ENCODE assay signal across 31 cellular contexts in the genomic region with DNA sequence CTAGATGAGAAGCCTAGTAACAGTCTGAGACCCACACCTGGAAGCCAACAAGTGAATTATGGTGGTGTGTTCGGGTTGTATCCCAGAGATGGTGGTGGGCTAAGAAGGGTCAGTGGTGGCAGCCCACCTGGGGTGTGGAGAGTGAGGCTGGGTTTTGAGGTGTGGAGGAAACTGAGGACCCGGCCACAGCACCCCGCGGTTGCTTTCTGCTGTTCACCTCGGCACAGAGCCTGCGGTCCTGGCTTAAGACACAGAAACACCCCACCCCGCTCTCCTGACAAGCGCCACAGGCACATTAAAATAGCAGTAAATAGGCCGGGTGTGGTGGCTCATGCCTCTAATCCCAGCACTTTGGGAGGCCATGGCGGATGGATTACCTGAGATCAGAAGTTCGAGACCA.
DNase-seq lines count a peak whose midpoint lies in the region; ATAC-seq and TF ChIP-seq lines count a peak whose summit lies in the region.
"Had no signal": no experiment of that assay in that cellular context is flagged by ENCODE, and none has a peak within 500 bp of the region (broad histone marks: within the 10 kb centered on the region; RNA-seq: fewer than 3 reads in every experiment).

No MANE protein-coding gene starts in this region.

- H3K9me3 ChIP-seq in esophagus muscularis mucosa (peaks cover 0 to 6% (median 0%) of the 10 kb centered on the region in 4 donors), upper lobe of right lung (no peaks in the 10 kb centered on the region), body of pancreas (no peaks in the 10 kb centered on the region)
- H3K9me3 ChIP-seq: A549, BE2C, Caco-2 had no signal

- no peak for TF ChIP-seq EP300 in esophagus muscularis mucosa (IDR thresholded peaks at IDR 0.05)

- no peaks in the 10 kb centered on the region for H3K36me3 ChIP-seq in esophagus muscularis mucosa
- H3K36me3 ChIP-seq in upper lobe of right lung, result no peaks in the 10 kb centered on the region
- no peaks in the 10 kb centered on the region for H3K36me3 ChIP-seq in body of pancreas (replicated peaks in 1 of 2; ENCODE audit: insufficient read depth in 1 of 2, low read depth in 2 of 2)
- H3K36me3 ChIP-seq: BE2C; BLaER1; BLaER1 treated with 17β-estradiol and CSF1 and Interleukin-3, amounts not matched to agents 10 nM and 100 nM had no signal

- ATAC-seq in upper lobe of right lung, result no peak
- no peak for ATAC-seq in body of pancreas
- ATAC-seq: A549; CD8-positive, alpha-beta T cell had no signal

- no peaks in the 10 kb centered on the region for H3K4me1 ChIP-seq in esophagus muscularis mucosa
- no peaks in the 10 kb centered on the region for H3K4me1 ChIP-seq in upper lobe of right lung
- H3K4me1 ChIP-seq in body of pancreas, result no peaks in the 10 kb centered on the region
- H3K4me1 ChIP-seq: A549; BE2C; BLaER1; BLaER1 treated with 17β-estradiol and CSF1 and Interleukin-3, amounts not matched to agents 10 nM and 100 nM; Caco-2 had no signal

- TF ChIP-seq POLR2A in esophagus muscularis mucosa (IDR thresholded peaks at IDR 0.05; ENCODE audit: low read depth), result no peak
- no peak for TF ChIP-seq POLR2A in body of pancreas (IDR thresholded peaks at IDR 0.05)

- intact Hi-C loops in esophagus muscularis mucosa (cut with DNase I), result no loop called here
- intact Hi-C loops in upper lobe of right lung (cut with DNase I), result no loop called here
- intact Hi-C loops in body of pancreas (cut with DNase I), result no loop called here

- CTCF ChIA-PET in GM10248 (lab: Yijun Ruan, JAX), result no interaction called here

- no peak overlapping the region for H3K27ac ChIP-seq in esophagus muscularis mucosa (replicated peaks in 1 of 4)
- no peak overlapping the region for H3K27ac ChIP-seq in upper lobe of right lung
- H3K27ac ChIP-seq in body of pancreas, result no peak overlapping the region
- H3K27ac ChIP-seq: 22Rv1; A549; BLaER1; BLaER1 treated with 17β-estradiol and CSF1 and Interleukin-3, amounts not matched to agents 10 nM and 100 nM; C4-2B had no signal

- WGBS in esophagus muscularis mucosa, result 84% methylated on average over 11 of the region's 11 CpGs
- WGBS in body of pancreas, 2 donors, result 74 to 87% methylated on average over 11 of the region's 11 CpGs

- no peaks in the 10 kb centered on the region for H3K27me3 ChIP-seq in esophagus muscularis mucosa
- peaks cover 2% of the 10 kb centered on the region for H3K27me3 ChIP-seq in upper lobe of right lung
- no peaks in the 10 kb centered on the region for H3K27me3 ChIP-seq in body of pancreas
- H3K27me3 ChIP-seq: BE2C; BLaER1; BLaER1 treated with 17β-estradiol and CSF1 and Interleukin-3, amounts not matched to agents 10 nM and 100 nM had no signal

- POLR2A ChIA-PET in GM10248 (lab: Yijun Ruan, JAX), result no interaction called here

- TF ChIP-seq CTCF in GM10248 (IDR thresholded peaks at IDR 0.05; ENCODE audit: control extremely low read depth, extremely low read depth, low read depth, missing control alignments), result no peak
- TF ChIP-seq CTCF in esophagus muscularis mucosa (IDR thresholded peaks at IDR 0.05), result no peak
- no peak for TF ChIP-seq CTCF in upper lobe of right lung (IDR thresholded peaks at IDR 0.05)
- no peak for TF ChIP-seq CTCF in body of pancreas (IDR thresholded peaks at IDR 0.05)

- DNase-seq in GM10248 (ENCODE audit: extremely low spot score), result peak; percentile 2
- peak; percentile 82 for DNase-seq in esophagus muscularis mucosa (ENCODE audit: extremely low spot score)
- peak; percentile 51 for DNase-seq in upper lobe of right lung
- DNase-seq in NCI-H1694 treated with DMSO at 0.1 percent for 48 hours (lab: John Stamatoyannopoulos, UW), result no peak
- DNase-seq in body of pancreas, result no peak
- DNase-seq in NCI-H446 treated with DMSO at 0.1 percent for 48 hours (lab: John Stamatoyannopoulos, UW), result no peak
- DNase-seq: 8988T; ACHN; AML-193; BE2C; C1 segment of cervical spinal cord; Caco-2; Calu3; CD4-positive, alpha-beta memory T cell; CD4-positive, alpha-beta T cell; CD4-positive, CD25-positive, alpha-beta regulatory T cell; CD8-positive, alpha-beta memory T cell; CD8-positive, alpha-beta T cell; COR-L47; DMS 273 treated with DMSO at 0.1 percent for 48 hours; DMS153; DMS53; DMS79; DMS79 treated with DMSO at 0.1 percent for 48 hours; DND-41; EL had no signal

- no peak overlapping the region for H3K4me3 ChIP-seq in esophagus muscularis mucosa
- no peak overlapping the region for H3K4me3 ChIP-seq in upper lobe of right lung
- no peak overlapping the region for H3K4me3 ChIP-seq in body of pancreas
- H3K4me3 ChIP-seq: A549; BLaER1; BLaER1 treated with 17β-estradiol and CSF1 and Interleukin-3, amounts not matched to agents 10 nM and 100 nM had no signal

Comparison
In these comparisons a context has a peak if more than half of its experiments do, and no peak if none do; other contexts are left out.
1. DNase-seq: peak in GM10248 (single experiment), esophagus muscularis mucosa (single experiment) and upper lobe of right lung (single experiment); none in NCI-H1694 treated with DMSO at 0.1 percent for 48 hours (single experiment), body of pancreas (0 of 4) and NCI-H446 treated with DMSO at 0.1 percent for 48 hours (single experiment).